Comparison of ENCODE assay signal across 24 cellular contexts in genomic region chr7:25549315-25549933, GRCh38.
"Had no signal": no experiment of that assay in that cellular context is flagged by ENCODE, and none has a peak within 500 bp of the region (broad histone marks: within the 10 kb centered on the region; RNA-seq: fewer than 3 reads in every experiment).

No MANE protein-coding gene starts in this region.

- H3K27ac ChIP-seq: gastrocnemius medialis, lower lobe of right lung, parathyroid adenoma, upper lobe of right lung had no signal

- H3K4me1 ChIP-seq: gastrocnemius medialis, lower lobe of right lung, parathyroid adenoma, upper lobe of right lung had no signal

- H3K27ac Mint-ChIP-seq: activated naive CD8-positive, alpha-beta T cell treated with anti-CD3 and anti-CD28 coated beads for 36 hours; activated T-cell treated with anti-CD3 and anti-CD28 coated beads, Interleukin-2, amount 50 U/mL, for 24 hours; activated T-helper 2 cell treated with anti-CD3 and anti-CD28 coated beads, Interferon-gamma antibody, Interleukin-2, Interleukin-4, amounts not matched to agents 10 μg/mL and 5 μg/mL and 100 μg/mL, durations not matched to agents 14 hours and 24 hours and 36 hours had no signal

- H3K79me2 ChIP-seq: parathyroid adenoma had no signal

- H3K9me3 Mint-ChIP-seq: activated naive CD8-positive, alpha-beta T cell treated with anti-CD3 and anti-CD28 coated beads for 36 hours; activated T-cell treated with anti-CD3 and anti-CD28 coated beads, Interleukin-2, amount 50 U/mL, for 24 hours; activated T-helper 2 cell treated with anti-CD3 and anti-CD28 coated beads, Interferon-gamma antibody, Interleukin-2, Interleukin-4, amounts not matched to agents 10 μg/mL and 5 μg/mL and 100 μg/mL, durations not matched to agents 14 hours and 24 hours and 36 hours; naive thymus-derived CD8-positive, alpha-beta T cell had no signal

- H3K36me3 Mint-ChIP-seq: activated naive CD8-positive, alpha-beta T cell treated with anti-CD3 and anti-CD28 coated beads for 36 hours; naive thymus-derived CD8-positive, alpha-beta T cell had no signal

- H3K9me3 ChIP-seq: gastrocnemius medialis, lower lobe of right lung, upper lobe of right lung had no signal

- H3K4me3 Mint-ChIP-seq: activated naive CD8-positive, alpha-beta T cell treated with anti-CD3 and anti-CD28 coated beads for 36 hours; activated T-cell treated with anti-CD3 and anti-CD28 coated beads, Interleukin-2, amount 50 U/mL, for 24 hours; naive thymus-derived CD8-positive, alpha-beta T cell had no signal

- H3K9ac ChIP-seq: parathyroid adenoma had no signal

- DNase-seq: activated CD4-positive, alpha-beta T cell treated with anti-CD3 and anti-CD28 coated beads, Interleukin-2, amount 50 U/mL, for 4 hours; activated CD8-positive, alpha-beta memory T cell treated with anti-CD3 and anti-CD28 coated beads for 24 hours; activated CD8-positive, alpha-beta memory T cell treated with anti-CD3 and anti-CD28 coated beads, Interleukin-2, amount 50 U/mL, for 4 hours; activated naive CD4-positive, alpha-beta T cell; activated naive CD8-positive, alpha-beta T cell treated with anti-CD3 and anti-CD28 coated beads for 36 hours; activated T-cell treated with anti-CD3 and anti-CD28 coated beads, Interleukin-2, amount 50 U/mL, for 24 hours; central memory CD4-positive, alpha-beta T cell; dermis blood vessel endothelial cell; effector CD8-positive, alpha-beta T cell; gastrocnemius medialis; head of caudate nucleus; islet precursor cell; lower lobe of right lung; mesendoderm; naive thymus-derived CD8-positive, alpha-beta T cell; nucleus accumbens; right cardiac atrium; stimulated activated CD4-positive, alpha-beta T cell treated with anti-CD3 and anti-CD28 coated beads, Interleukin-12 subunit alpha, Interleukin-12 subunit beta, amount 100 ng/mL, for 4 hours; stimulated activated CD4-positive, alpha-beta T cell treated with anti-CD3 and anti-CD28 coated beads, Interleukin-4, amount 100 ng/mL, for 4 hours; stimulated activated naive CD8-positive, alpha-beta T cell treated with anti-CD3 and anti-CD28 coated beads, Interleukin-15, Interleukin-2, amounts not matched to agents 100 U/mL and 50 U/mL, for 24 hours; upper lobe of right lung had no signal

- H3K36me3 ChIP-seq: gastrocnemius medialis, lower lobe of right lung, upper lobe of right lung had no signal

- ATAC-seq: gastrocnemius medialis; left lobe of liver; lower lobe of right lung; naive thymus-derived CD8-positive, alpha-beta T cell; right cardiac atrium; stimulated activated naive CD8-positive, alpha-beta T cell treated with anti-CD3 and anti-CD28 coated beads, Interleukin-15, Interleukin-2, amounts not matched to agents 100 U/mL and 50 U/mL, for 24 hours; upper lobe of right lung had no signal

- H3K27me3 ChIP-seq: gastrocnemius medialis, upper lobe of right lung had no signal

- H2AFZ ChIP-seq: parathyroid adenoma had no signal

- H3K4me1 Mint-ChIP-seq: activated naive CD8-positive, alpha-beta T cell treated with anti-CD3 and anti-CD28 coated beads for 36 hours had no signal

- H3K4me3 ChIP-seq: gastrocnemius medialis, lower lobe of right lung, upper lobe of right lung had no signal
